In the genomic region with DNA sequence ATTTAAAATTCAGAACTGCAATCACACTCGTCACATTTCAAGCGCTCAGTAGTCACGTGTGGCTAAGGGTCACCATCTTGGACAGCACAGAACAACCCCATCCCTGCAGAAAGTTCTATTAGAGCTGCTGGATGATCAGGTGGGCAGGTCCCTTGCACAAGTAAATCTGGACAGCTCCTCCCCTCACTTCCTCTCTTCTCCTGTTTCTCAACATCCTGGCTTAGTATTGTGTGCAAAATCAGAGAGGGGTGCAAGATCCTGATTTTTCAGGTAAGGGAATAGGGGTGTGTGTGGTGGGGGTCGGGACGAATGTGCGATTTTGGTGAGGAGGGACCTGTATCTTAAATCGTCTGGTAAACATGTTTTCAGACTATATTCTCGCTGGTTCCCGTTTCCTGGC, we compare ENCODE assay signal across 11 cellular contexts. TPM values are rescaled to one million over a fixed set of nuclear protein-coding genes. Genes with fewer than 3 reads are reported as not detected.
DNase-seq lines count a peak whose midpoint lies in the region; ATAC-seq lines count a peak whose summit lies in the region.
"Had no signal": no experiment of that assay in that cellular context is flagged by ENCODE, and none has a peak within 500 bp of the region (broad histone marks: within the 10 kb centered on the region; RNA-seq: fewer than 3 reads in every experiment).

A gene (plus strand): TSS at position 223 of the 400 bp plus-strand sequence. CDS start 2,512 bp downstream, outside the sequence.

- H3K27me3 ChIP-seq in duodenal mucosa (ENCODE audit: control insufficient read depth in 1 of 2, insufficient read depth in 2 of 2, low read length in 2 of 2) = no peaks in the 10 kb centered on the region
- no peaks in the 10 kb centered on the region for H3K27me3 ChIP-seq in mucosa of rectum (ENCODE audit: control insufficient read depth in 2 of 2, insufficient read depth in 2 of 2, low read length in 2 of 2)

- H3K36me3 ChIP-seq in duodenal mucosa (ENCODE audit: control insufficient read depth in 1 of 2, insufficient read depth in 2 of 2, low read length in 2 of 2) = peaks cover 0 to 12% of the 10 kb centered on the region in 2 donors
- peaks cover 0 to 1% of the 10 kb centered on the region in 2 donors for H3K36me3 ChIP-seq in mucosa of rectum (ENCODE audit: control insufficient read depth in 2 of 2, insufficient read depth in 2 of 2, low read length in 2 of 2)

- H3K4me1 ChIP-seq in duodenal mucosa (ENCODE audit: control insufficient read depth in 1 of 2, insufficient read depth in 2 of 2, low read length in 2 of 2) = no peaks in the 10 kb centered on the region
- no peaks in the 10 kb centered on the region for H3K4me1 ChIP-seq in mucosa of rectum (ENCODE audit: control insufficient read depth in 2 of 2, insufficient read depth in 2 of 2, low read length in 2 of 2)

- peak within 1 kb of the TSS; percentile 52 to 56 for H3K9ac ChIP-seq in duodenal mucosa (ENCODE audit: low read depth in 1 of 2, low read length in 2 of 2)
- peak within 1 kb of the TSS; percentile 54 to 56 for H3K9ac ChIP-seq in mucosa of rectum (ENCODE audit: low read depth in 1 of 2, low read length in 2 of 2)

- peak; percentile 52 for DNase-seq in activated naive CD4-positive, alpha-beta T cell treated with anti-CD3 and anti-CD28 coated beads, Interleukin-2, amount 10 ng/mL, durations not matched to agents 7 days and 5 days
- no peak for DNase-seq in activated naive CD4-positive, alpha-beta T cell treated with anti-CD3 and anti-CD28 coated beads, Interleukin-2, amount 50 U/mL, for 16 hours
- DNase-seq in ureter (ENCODE audit: low spot score) (no peak), HuH-7.5 (ENCODE audit: low spot score) (no peak)

- H3K36me3 Mint-ChIP-seq in activated naive CD4-positive, alpha-beta T cell treated with anti-CD3 and anti-CD28 coated beads, Interleukin-2, amount 10 ng/mL, durations not matched to agents 7 days and 5 days = peaks cover 58% of the 10 kb centered on the region

- H3K4me3 ChIP-seq in duodenal mucosa (ENCODE audit: low read depth in 1 of 2, low read length in 2 of 2) (peak within 1 kb of the TSS; percentile 51 to 75), mucosa of rectum (ENCODE audit: low read length in 2 of 2) (peak within 1 kb of the TSS; percentile 36 to 71)

- H3K27ac ChIP-seq in duodenal mucosa (ENCODE audit: low read depth, low read length) (peak within 1 kb of the TSS; percentile 23), mucosa of rectum (ENCODE audit: low read depth in 2 of 2, low read length in 2 of 2) (peak within 1 kb of the TSS; percentile 53 to 72)

- H3K9me3 ChIP-seq in duodenal mucosa (ENCODE audit: control insufficient read depth in 1 of 2, low read length in 2 of 2) (no peaks in the 10 kb centered on the region), mucosa of rectum (ENCODE audit: control insufficient read depth in 2 of 2, low read length in 2 of 2) (no peaks in the 10 kb centered on the region)

- H3K9me3 Mint-ChIP-seq in activated naive CD4-positive, alpha-beta T cell treated with anti-CD3 and anti-CD28 coated beads, Interleukin-2, amount 10 ng/mL, durations not matched to agents 7 days and 5 days = peaks cover 16% of the 10 kb centered on the region

- no peaks in the 10 kb centered on the region for H3K27me3 Mint-ChIP-seq in activated naive CD4-positive, alpha-beta T cell treated with anti-CD3 and anti-CD28 coated beads, Interleukin-2, amount 10 ng/mL, durations not matched to agents 7 days and 5 days

- peak within 1 kb of the TSS; percentile 90 for H3K4me3 Mint-ChIP-seq in activated naive CD4-positive, alpha-beta T cell treated with anti-CD3 and anti-CD28 coated beads, Interleukin-2, amount 10 ng/mL, durations not matched to agents 7 days and 5 days

- H3K4me1 Mint-ChIP-seq in activated naive CD4-positive, alpha-beta T cell treated with anti-CD3 and anti-CD28 coated beads, Interleukin-2, amount 10 ng/mL, durations not matched to agents 7 days and 5 days = peaks cover 75% of the 10 kb centered on the region

- H3K27ac Mint-ChIP-seq in activated naive CD4-positive, alpha-beta T cell treated with anti-CD3 and anti-CD28 coated beads, Interleukin-2, amount 10 ng/mL, durations not matched to agents 7 days and 5 days = peak within 1 kb of the TSS; percentile 92

- ATAC-seq in GM18870 (IDR thresholded peaks at IDR 0.05; ENCODE audit: unreplicated experiment) = no peak
- no peak for ATAC-seq in GM18511 (IDR thresholded peaks at IDR 0.05; ENCODE audit: unreplicated experiment)

- CTCF ChIA-PET in activated naive CD4-positive, alpha-beta T cell treated with anti-CD3 and anti-CD28 coated beads, Interleukin-2, amount 10 ng/mL, durations not matched to agents 7 days and 5 days (lab: Charles Lee) = interaction anchor here (0.7 to 3.9 kb wide), 16 partner anchors 13 to 188 kb away, joined by 3 to 37 read pairs (median 4); a partner anchor contains a TSS

RNA-seq across cellular contexts. Expression of the gene that starts here (rescaled TPM):
- total RNA-seq in ureter = 23.5 TPM
- total RNA-seq: M059J, osteocyte, RPMI7951 had no signal
